ENCODE assay signal across 1 cellular context in genomic region chr18:12034241-12035100, GRCh38.
TF ChIP-seq lines count a peak whose summit lies in the region.

No MANE protein-coding gene starts in this region.

TF ChIP-seq in IMR-90, 13 proteins besides CTCF, POLR2A, EP300 and RAD21 (continued from another document):
- TF ChIP-seq MAZ (IDR thresholded peaks at IDR 0.05; ENCODE audit: borderline replicate concordance, low read depth, low read length), result no peak
- TF ChIP-seq, protein P1, sequence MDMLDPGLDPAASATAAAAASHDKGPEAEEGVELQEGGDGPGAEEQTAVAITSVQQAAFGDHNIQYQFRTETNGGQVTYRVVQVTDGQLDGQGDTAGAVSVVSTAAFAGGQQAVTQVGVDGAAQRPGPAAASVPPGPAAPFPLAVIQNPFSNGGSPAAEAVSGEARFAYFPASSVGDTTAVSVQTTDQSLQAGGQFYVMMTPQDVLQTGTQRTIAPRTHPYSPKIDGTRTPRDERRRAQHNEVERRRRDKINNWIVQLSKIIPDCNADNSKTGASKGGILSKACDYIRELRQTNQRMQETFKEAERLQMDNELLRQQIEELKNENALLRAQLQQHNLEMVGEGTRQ (IDR thresholded peaks at IDR 0.05; ENCODE audit: low read depth, low read length), result no peak
TF ChIP-seq in IMR-90: peak in this region for 0.
